ENCODE assay signal across 15 cellular contexts in the genomic region with DNA sequence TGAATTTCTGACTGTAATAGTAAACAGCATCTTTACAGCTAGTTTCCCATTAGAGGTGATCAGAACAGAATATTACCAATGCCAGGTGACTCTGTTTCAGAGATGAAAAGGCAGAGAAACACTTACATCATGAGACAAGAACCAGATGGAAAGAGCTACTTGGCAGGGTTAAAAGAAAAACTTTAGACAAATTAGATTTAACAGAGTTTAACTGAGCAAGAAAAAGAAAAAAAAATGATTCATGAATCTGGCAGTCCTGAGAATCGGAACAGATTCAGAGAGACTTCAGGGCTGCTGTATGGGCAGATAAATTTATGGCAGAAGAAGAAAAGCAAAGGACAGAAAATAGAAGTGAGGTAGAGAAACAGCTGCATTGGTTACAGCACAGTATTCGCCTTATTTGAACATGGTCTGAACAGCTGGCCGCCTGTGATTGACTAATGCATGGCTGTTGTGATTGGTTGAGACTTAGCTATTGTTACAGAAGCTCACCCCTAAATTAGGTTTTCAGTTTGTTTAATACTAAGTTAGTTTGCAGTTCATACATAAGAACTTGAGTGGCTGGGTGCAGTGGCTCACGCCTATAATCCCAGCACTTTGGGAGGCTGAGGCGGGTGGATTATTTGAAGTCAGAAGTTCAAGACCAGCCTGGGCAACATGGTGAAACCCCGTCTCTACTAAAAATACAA. TPM values are rescaled to one million over a fixed set of nuclear protein-coding genes. Genes with fewer than 3 reads are reported as not detected.
DNase-seq lines count a peak whose midpoint lies in the region; TF ChIP-seq lines count a peak whose summit lies in the region.
"Had no signal": no experiment of that assay in that cellular context is flagged by ENCODE, and none has a peak within 500 bp of the region (broad histone marks: within the 10 kb centered on the region; RNA-seq: fewer than 3 reads in every experiment).

No MANE protein-coding gene starts in this region.

- peaks cover 10% of the 10 kb centered on the region for H3K4me1 ChIP-seq in skeletal muscle satellite cell (ENCODE audit: control insufficient read depth, insufficient read depth, low read length)
- H3K4me1 ChIP-seq: BE2C had no signal

- peaks cover under 1% of the 10 kb centered on the region for H3K9me3 ChIP-seq in WERI-Rb-1 (ENCODE audit: severe bottlenecking)
- peaks cover 3% of the 10 kb centered on the region for H3K9me3 ChIP-seq in skeletal muscle satellite cell (replicated peaks; ENCODE audit: low read length)
- H3K9me3 ChIP-seq: BE2C had no signal

- peak; percentile 63 for DNase-seq in NCI-H446 treated with DMSO at 0.1 percent for 48 hours (lab: John Stamatoyannopoulos, UW)
- peak; percentile 3 for DNase-seq in WERI-Rb-1
- peak; percentile 11 for DNase-seq in islet precursor cell
- DNase-seq in SIG-M5 (lab: John Stamatoyannopoulos, UW), result no peak
- no peak for DNase-seq in NCI-H1048 (lab: John Stamatoyannopoulos, UW)
- DNase-seq in NCI-H1694 (lab: John Stamatoyannopoulos, UW), result no peak
- DNase-seq: BE2C; CD8-positive, alpha-beta T cell; DMS79 treated with DMSO at 0.1 percent for 48 hours; GM23248; NCI-H146; NCI-H2107; NCI-H226; NCI-H748 treated with DMSO at 0.1 percent for 48 hours had no signal

- peak overlapping the region; percentile 35 for H3K9ac ChIP-seq in skeletal muscle satellite cell (ENCODE audit: low read depth, low read length)
- H3K9ac ChIP-seq: GM23248 had no signal

- no peak overlapping the region for H3K4me2 ChIP-seq in skeletal muscle satellite cell (ENCODE audit: low read length)

- TF ChIP-seq CTCF in WERI-Rb-1 (IDR thresholded peaks at IDR 0.05; ENCODE audit: low read depth, low read length), result no peak

- H3K27me3 ChIP-seq in WERI-Rb-1 (ENCODE audit: insufficient read depth, low read depth, severe bottlenecking), result no peaks in the 10 kb centered on the region
- no peaks in the 10 kb centered on the region for H3K27me3 ChIP-seq in skeletal muscle satellite cell (ENCODE audit: control insufficient read depth, insufficient read depth, low read length)
- H3K27me3 ChIP-seq: BE2C had no signal

- H3K4me3 ChIP-seq in WERI-Rb-1 (ENCODE audit: low read depth, low read length) (no peak overlapping the region), skeletal muscle satellite cell (ENCODE audit: low read length) (no peak overlapping the region)
- H3K4me3 ChIP-seq: GM23248 had no signal

- no peak overlapping the region for H3K27ac ChIP-seq in WERI-Rb-1
- H3K27ac ChIP-seq: GM23248 had no signal

- H3K36me3 ChIP-seq in WERI-Rb-1 (no peaks in the 10 kb centered on the region), skeletal muscle satellite cell (ENCODE audit: insufficient read depth, low read length) (no peaks in the 10 kb centered on the region)
- H3K36me3 ChIP-seq: BE2C had no signal

RNA-seq across cellular contexts. Expression of a gene that starts 43.0 kb away (rescaled TPM):
- total RNA-seq in skeletal muscle satellite cell (2012; rRNA removed), result 55.0 and 60.3 TPM in 2 replicates

RNA-seq across cellular contexts. Expression of a gene that starts 53.2 kb away (rescaled TPM):
- 25.1 and 33.0 TPM in 2 replicates for total RNA-seq in skeletal muscle satellite cell (2012; rRNA removed)

Comparison
In these comparisons a context has a peak if more than half of its experiments do, and no peak if none do; other contexts are left out.
1. DNase-seq: peak in NCI-H446 treated with DMSO at 0.1 percent for 48 hours (single experiment), WERI-Rb-1 (single experiment) and islet precursor cell (single experiment); none in SIG-M5 (single experiment), NCI-H1048 (single experiment) and NCI-H1694 (single experiment).